ENCODE assay signal across 8 cellular contexts in genomic region chr10:132396495-132397035, GRCh38. TPM values are rescaled to one million over a fixed set of nuclear protein-coding genes. Genes with fewer than 3 reads are reported as not detected.
DNase-seq lines count a peak whose midpoint lies in the region; ATAC-seq and TF ChIP-seq lines count a peak whose summit lies in the region.

No MANE protein-coding gene starts in this region.

- H3K27me3 ChIP-seq in brain microvascular endothelial cell (replicated peaks), result no peaks in the 10 kb centered on the region

- H3K27ac ChIP-seq in brain microvascular endothelial cell, result no peak overlapping the region

- H3K36me3 ChIP-seq in brain microvascular endothelial cell (replicated peaks), result no peaks in the 10 kb centered on the region

- ATAC-seq in HG03280 (IDR thresholded peaks at IDR 0.05; ENCODE audit: unreplicated experiment) (peak; percentile 44), left colon (peak; percentile 28), GM18873 (IDR thresholded peaks at IDR 0.05; ENCODE audit: low FRiP score, unreplicated experiment) (no peak)

- H3K4me3 ChIP-seq in brain microvascular endothelial cell (ENCODE audit: low read depth, low read length), result peak overlapping the region; percentile 41

- peak; percentile 53 for DNase-seq in NCI-H510A (lab: John Stamatoyannopoulos, UW)
- no peak for DNase-seq in NCI-H510A treated with DMSO at 0.1 percent for 48 hours (lab: John Stamatoyannopoulos, UW)
- DNase-seq in T-helper 2 cell, result peak; percentile 33 to 72 (median 53)
- DNase-seq in brain microvascular endothelial cell, result no peak
- peak; percentile 66 to 78 for DNase-seq in left colon
- peak; percentile 51 for DNase-seq in stimulated activated CD8-positive, alpha-beta memory T cell treated with anti-CD3 and anti-CD28 coated beads, Interleukin-12 subunit alpha, Interleukin-12 subunit beta, amount 100 ng/mL, for 4 hours (ENCODE audit: low read depth)

- peak; percentile 24 for TF ChIP-seq CTCF in brain microvascular endothelial cell (IDR thresholded peaks at IDR 0.05; ENCODE audit: low read depth, low read length, missing control alignments)

- in situ Hi-C loops in brain microvascular endothelial cell (cut with HindIII; ENCODE audit: low pct_ligation_motif_present, low sequenced_read_pairs), result no loop called here

- intact Hi-C loops in left colon (cut with DNase I, micrococcal nuclease), result loop anchor here in 1 of 2 donors (10.0 kb wide), 1 partner anchor 238 kb away; no protein-coding TSS in a partner anchor

RNA-seq across cellular contexts. Expression of gene PWWP2B, which starts 0.4 kb away (rescaled TPM):
- total RNA-seq in left colon, result 10 to 100 TPM; 51.9 to 55.3 TPM

Comparison
In these comparisons a context has a peak if more than half of its experiments do, and no peak if none do; other contexts are left out.
1. DNase-seq: peak in NCI-H510A (single experiment), T-helper 2 cell (5 of 5), left colon (2 of 2) and stimulated activated CD8-positive, alpha-beta memory T cell treated with anti-CD3 and anti-CD28 coated beads, Interleukin-12 subunit alpha, Interleukin-12 subunit beta, amount 100 ng/mL, for 4 hours (single experiment); none in NCI-H510A treated with DMSO at 0.1 percent for 48 hours (single experiment) and brain microvascular endothelial cell (single experiment).